Comparison of ENCODE assay signal across 1 cellular context in genomic region chr6:142374965-142375733, GRCh38.
TF ChIP-seq lines count a peak whose summit lies in the region.

No MANE protein-coding gene starts in this region.

TF ChIP-seq in HepG2, 621 proteins besides CTCF, POLR2A, EP300 and RAD21 (continued from another document):
- peak; percentile 100 for TF ChIP-seq ARID5B (CRISPR knock-in tag; IDR thresholded peaks at IDR 0.05)
- peak; percentile 97; the same call in 1 of the 2 replicates for TF ChIP-seq ZBTB20 (CRISPR knock-in tag; IDR thresholded peaks at IDR 0.05; ENCODE audit: borderline replicate concordance, low read depth)
- no peak for TF ChIP-seq ZNF274 (CRISPR knock-in tag; IDR thresholded peaks at IDR 0.05)
- TF ChIP-seq CBX1 (IDR thresholded peaks at IDR 0.05; ENCODE audit: low read depth) = no peak
- TF ChIP-seq ZNF230 (CRISPR knock-in tag; IDR thresholded peaks at IDR 0.05) = no peak; the same call in 1 of the 2 replicates
- peak; percentile 97 for TF ChIP-seq HOMEZ (CRISPR knock-in tag; IDR thresholded peaks at IDR 0.05; ENCODE audit: low read depth)
- no peak for TF ChIP-seq ZNF547 (CRISPR knock-in tag; IDR thresholded peaks at IDR 0.05)
- no peak for TF ChIP-seq ZNF407 (CRISPR knock-in tag; IDR thresholded peaks at IDR 0.05; ENCODE audit: not compliant biosample characterization)
- peak; percentile 99 for TF ChIP-seq GATAD2A (CRISPR knock-in tag; IDR thresholded peaks at IDR 0.05)
- TF ChIP-seq ZSCAN29 (CRISPR knock-in tag; conservative IDR thresholded peaks at IDR 0.05) = no peak; the same call in 1 of the 2 replicates
- TF ChIP-seq YEATS4 (CRISPR knock-in tag; IDR thresholded peaks at IDR 0.05; ENCODE audit: borderline replicate concordance) = peak; percentile 31; the same call in 1 of the 2 replicates
- TF ChIP-seq GPN1 (CRISPR knock-in tag; IDR thresholded peaks at IDR 0.05; ENCODE audit: borderline replicate concordance) = no peak
- no peak for TF ChIP-seq RNF2 (conservative IDR thresholded peaks at IDR 0.05; ENCODE audit: low read depth)
- TF ChIP-seq ZNF784 (CRISPR knock-in tag; IDR thresholded peaks at IDR 0.05; ENCODE audit: borderline replicate concordance) = no peak
- no peak for TF ChIP-seq ZNF740 (CRISPR knock-in tag; IDR thresholded peaks at IDR 0.05)
- TF ChIP-seq ZNF629 (CRISPR knock-in tag; conservative IDR thresholded peaks at IDR 0.05) = no peak; the same call in 1 of the 2 replicates
- no peak for TF ChIP-seq U2AF1 (optimal IDR thresholded peaks at IDR 0.05; ENCODE audit: low read depth, low read length)
- TF ChIP-seq SMARCE1 (IDR thresholded peaks at IDR 0.05; ENCODE audit: borderline replicate concordance) = no peak
- TF ChIP-seq ZNF101 (CRISPR knock-in tag; IDR thresholded peaks at IDR 0.05; ENCODE audit: borderline replicate concordance, low read depth) = no peak
- TF ChIP-seq ZBTB43 (CRISPR knock-in tag; conservative IDR thresholded peaks at IDR 0.05) = peak; percentile 90; the same call in 1 of the 2 replicates
- TF ChIP-seq ZMAT3 (CRISPR knock-in tag; conservative IDR thresholded peaks at IDR 0.05) = peak; percentile 48; the same call in 1 of the 2 replicates
- TF ChIP-seq ZFP37 (CRISPR knock-in tag; IDR thresholded peaks at IDR 0.05; ENCODE audit: borderline replicate concordance) = no peak
- TF ChIP-seq MAZ (IDR thresholded peaks at IDR 0.05; ENCODE audit: borderline replicate concordance, low read depth, low read length) = no peak
- peak; percentile 40; the same call in 1 of the 2 replicates for TF ChIP-seq MAZ (CRISPR knock-in tag; IDR thresholded peaks at IDR 0.05; ENCODE audit: low read depth)
- peak; percentile 93 for TF ChIP-seq RELA (CRISPR knock-in tag; IDR thresholded peaks at IDR 0.05)
- TF ChIP-seq ZNF75D (CRISPR knock-in tag; IDR thresholded peaks at IDR 0.05; ENCODE audit: borderline replicate concordance) = no peak
